Comparison of ENCODE assay signal across 12 cellular contexts in genomic region chr3:194872669-194872977, GRCh38.
A peak's percentile ranks its signal among the peaks of the same experiment; 100 is the strongest.
DNase-seq lines count a peak whose midpoint lies in the region; ATAC-seq and TF ChIP-seq lines count a peak whose summit lies in the region.
"Had no signal": no experiment of that assay in that cellular context is flagged by ENCODE, and none has a peak within 500 bp of the region (broad histone marks: within the 10 kb centered on the region; RNA-seq: fewer than 3 reads in every experiment).

No MANE protein-coding gene starts in this region.

- no peaks in the 10 kb centered on the region for H3F3A ChIP-seq in MM.1S (ENCODE audit: insufficient read depth, low read length)

- H3K36me3 ChIP-seq in H7 (replicated peaks; ENCODE audit: control insufficient read depth, insufficient read depth, low read length): no peaks in the 10 kb centered on the region
- no peaks in the 10 kb centered on the region for H3K36me3 ChIP-seq in SJSA1
- H3K36me3 ChIP-seq in MM.1S (replicated peaks; ENCODE audit: insufficient read depth, low read length): no peaks in the 10 kb centered on the region

- H3K27ac Mint-ChIP-seq in naive thymus-derived CD8-positive, alpha-beta T cell: no peak overlapping the region
- H3K27ac Mint-ChIP-seq: activated B cell treated with CpG ODN at 0.5 μM for 24 hours; activated naive CD8-positive, alpha-beta T cell had no signal

- no peaks in the 10 kb centered on the region for H3K9me3 Mint-ChIP-seq in naive thymus-derived CD8-positive, alpha-beta T cell
- H3K9me3 Mint-ChIP-seq: activated B cell treated with CpG ODN at 0.5 μM for 24 hours had no signal

- H3K4me3 Mint-ChIP-seq in naive thymus-derived CD8-positive, alpha-beta T cell: no peak overlapping the region
- H3K4me3 Mint-ChIP-seq: activated naive CD8-positive, alpha-beta T cell had no signal

- POLR2A ChIA-PET in naive thymus-derived CD8-positive, alpha-beta T cell (lab: Charles Lee): no interaction called here

- H3K4me1 Mint-ChIP-seq in naive thymus-derived CD8-positive, alpha-beta T cell: peaks cover 0 to 6% (median under 1%) of the 10 kb centered on the region in 4 donors

- H3K4me2 ChIP-seq in MM.1S (ENCODE audit: low read depth, low read length): no peak overlapping the region

- no peak overlapping the region for H3K9ac ChIP-seq in MM.1S (ENCODE audit: low read length)

- no peaks in the 10 kb centered on the region for H3K36me3 Mint-ChIP-seq in naive thymus-derived CD8-positive, alpha-beta T cell
- H3K36me3 Mint-ChIP-seq: activated naive CD8-positive, alpha-beta T cell had no signal

- peaks cover 5 to 21% (median 17%) of the 10 kb centered on the region in 5 donors for H3K27me3 Mint-ChIP-seq in naive thymus-derived CD8-positive, alpha-beta T cell

- H3K27ac ChIP-seq in SJSA1: peak overlapping the region; percentile 58
- H3K27ac ChIP-seq in skin epidermis: peak overlapping the region in 14 of 21 experiments; percentile 29 to 81 (median 60)
- H3K27ac ChIP-seq in MM.1S (ENCODE audit: low read length): no peak overlapping the region

- no peaks in the 10 kb centered on the region for H4K20me1 ChIP-seq in MM.1S (ENCODE audit: insufficient read depth, low read length)

- DNase-seq in H7: peak; percentile 67
- peak; percentile 72 to 83 for DNase-seq in SJSA1 (ENCODE audit: low read depth in 1 of 2, low spot score in 2 of 2)
- DNase-seq in fibroblast of peridontal ligament (ENCODE audit: extremely low read depth): peak; percentile 42
- no peak for DNase-seq in NCI-H1694 treated with DMSO at 0.1 percent for 48 hours (lab: John Stamatoyannopoulos, UW)
- no peak for DNase-seq in MM.1S
- DNase-seq in naive thymus-derived CD8-positive, alpha-beta T cell: no peak
- DNase-seq: activated B cell treated with CpG ODN at 0.5 μM for 24 hours, KG1 had no signal

- TF ChIP-seq CTCF in MM.1S (IDR thresholded peaks at IDR 0.05; ENCODE audit: low read length): no peak

- H3K27me3 ChIP-seq in H7 (ENCODE audit: control insufficient read depth, insufficient read depth, low read length): no peaks in the 10 kb centered on the region; the same call in 1 of the 2 replicates
- no peaks in the 10 kb centered on the region for H3K27me3 ChIP-seq in SJSA1 (replicated peaks)
- no peaks in the 10 kb centered on the region for H3K27me3 ChIP-seq in MM.1S (replicated peaks; ENCODE audit: insufficient read depth, low read length)

- no peaks in the 10 kb centered on the region for H3K79me2 ChIP-seq in MM.1S (ENCODE audit: low read length)

- H3K4me1 ChIP-seq in SJSA1 (replicated peaks): peaks cover 38% of the 10 kb centered on the region
- no peaks in the 10 kb centered on the region for H3K4me1 ChIP-seq in MM.1S (ENCODE audit: low read length)

- H3K4me3 ChIP-seq in H7 (ENCODE audit: insufficient read depth, low read depth, low read length) (no peak overlapping the region), SJSA1 (no peak overlapping the region), skin epidermis (no peak overlapping the region), MM.1S (ENCODE audit: low read length) (no peak overlapping the region)
- H3K4me3 ChIP-seq: mucosa of descending colon had no signal

- no peak overlapping the region for H2AFZ ChIP-seq in MM.1S (ENCODE audit: low read length)

- ATAC-seq in HG03039 (IDR thresholded peaks at IDR 0.05; ENCODE audit: unreplicated experiment): no peak
- ATAC-seq in naive thymus-derived CD8-positive, alpha-beta T cell: no peak

- H3K9me3 ChIP-seq in SJSA1 (replicated peaks): no peaks in the 10 kb centered on the region
- no peaks in the 10 kb centered on the region for H3K9me3 ChIP-seq in MM.1S (replicated peaks; ENCODE audit: insufficient read depth, low read length)
- H3K9me3 ChIP-seq: mucosa of descending colon had no signal

- H3K9me2 ChIP-seq in MM.1S (replicated peaks; ENCODE audit: insufficient read depth, low read length): no peaks in the 10 kb centered on the region

Comparison
In these comparisons a context has a peak if more than half of its experiments do, and no peak if none do; other contexts are left out.
1. DNase-seq: peak in H7 (single experiment), SJSA1 (2 of 2) and fibroblast of peridontal ligament (single experiment); none in NCI-H1694 treated with DMSO at 0.1 percent for 48 hours (single experiment), MM.1S (single experiment) and naive thymus-derived CD8-positive, alpha-beta T cell (0 of 10).